ENCODE assay signal across 8 cellular contexts in genomic region chr5:69189162-69190086, GRCh38. TPM values are rescaled to one million over a fixed set of nuclear protein-coding genes. Genes with fewer than 3 reads are reported as not detected.
A peak's percentile ranks its signal among the peaks of the same experiment; 100 is the strongest.
DNase-seq lines count a peak whose midpoint lies in the region; ATAC-seq and TF ChIP-seq lines count a peak whose summit lies in the region.

CENPH (plus strand) TSS chr5:69189583; CDS start chr5:69189635, 52 bp downstream.

- H3K4me3 Mint-ChIP-seq in activated naive CD8-positive, alpha-beta T cell treated with anti-CD3 and anti-CD28 coated beads for 36 hours = peak within 1 kb of the TSS; percentile 93

- peak within 1 kb of the TSS; percentile 96 for H3K27ac Mint-ChIP-seq in activated naive CD8-positive, alpha-beta T cell treated with anti-CD3 and anti-CD28 coated beads for 36 hours

- ATAC-seq in HG02763 (IDR thresholded peaks at IDR 0.05; ENCODE audit: unreplicated experiment) = peak; percentile 97

- WGBS in ovary, 3 donors = 0 to 1% (median 1%) methylated on average over 55 of the region's 55 CpGs
- 0 to 1% methylated on average over 40 to 41 of the region's 55 CpGs for WGBS in thyroid gland, 2 donors

- no peaks in the 10 kb centered on the region for H3K9me2 ChIP-seq in SU-DHL-6 (replicated peaks; ENCODE audit: insufficient read depth, low read length)

- H3K27ac ChIP-seq in SU-DHL-6 (ENCODE audit: low read depth, low read length) (peak within 1 kb of the TSS; percentile 66), ovary (peak within 1 kb of the TSS in 1 of 2 donors; percentile 50), thyroid gland (peak within 1 kb of the TSS in 2 of 3 donors; percentile 65 to 68)

- no peaks in the 10 kb centered on the region for H3K27me3 Mint-ChIP-seq in activated naive CD8-positive, alpha-beta T cell treated with anti-CD3 and anti-CD28 coated beads for 36 hours

- TF ChIP-seq POLR2A in ovary (IDR thresholded peaks at IDR 0.05) (peak; percentile 34), thyroid gland (IDR thresholded peaks at IDR 0.05) (peak in 1 of 2 donors; percentile 32)

- H3K4me3 ChIP-seq in GM12875 (ENCODE audit: low read depth, low read length) = peak within 1 kb of the TSS; percentile 95
- H3K4me3 ChIP-seq in SU-DHL-6 (ENCODE audit: insufficient read depth, low read length, poor library complexity, severe bottlenecking) = peak within 1 kb of the TSS; percentile 85
- peak within 1 kb of the TSS; percentile 64 for H3K4me3 ChIP-seq in ovary
- peak within 1 kb of the TSS; percentile 41 to 98 (median 75) for H3K4me3 ChIP-seq in thyroid gland (replicated peaks in 1 of 3)

- H3K36me3 ChIP-seq in SU-DHL-6 (ENCODE audit: low read length) (peaks cover 8% of the 10 kb centered on the region; the same call in 1 of the 2 replicates), ovary (no peaks in the 10 kb centered on the region), thyroid gland (no peaks in the 10 kb centered on the region)

- TF ChIP-seq EP300 in ovary (IDR thresholded peaks at IDR 0.05) = no peak

- TF ChIP-seq CTCF in GM12875 (IDR thresholded peaks at IDR 0.05; ENCODE audit: borderline replicate concordance, insufficient read depth, low read depth, low read length) (no peak), SU-DHL-6 (IDR thresholded peaks at IDR 0.05; ENCODE audit: insufficient read depth, low read length, poor library complexity, severe bottlenecking) (no peak), ovary (IDR thresholded peaks at IDR 0.05) (no peak), thyroid gland (IDR thresholded peaks at IDR 0.05) (no peak)

- H3K4me2 ChIP-seq in SU-DHL-6 (ENCODE audit: low read depth, low read length, poor library complexity, severe bottlenecking) = peak within 1 kb of the TSS; percentile 90

- H2AFZ ChIP-seq in SU-DHL-6 (ENCODE audit: low read depth, low read length, severe bottlenecking) = peak within 1 kb of the TSS; percentile 96

- H3K9ac ChIP-seq in SU-DHL-6 (ENCODE audit: low read length) = peak within 1 kb of the TSS; percentile 68

- peaks cover 3% of the 10 kb centered on the region for H3K4me1 ChIP-seq in ovary (ENCODE audit: insufficient read depth)
- peaks cover 6 to 7% of the 10 kb centered on the region in 2 donors for H3K4me1 ChIP-seq in thyroid gland

- H4K20me1 ChIP-seq in SU-DHL-6 (ENCODE audit: low read depth, low read length) = no peaks in the 10 kb centered on the region

- H3K27me3 ChIP-seq in SU-DHL-6 (ENCODE audit: low read length) (no peaks in the 10 kb centered on the region), ovary (no peaks in the 10 kb centered on the region), thyroid gland (no peaks in the 10 kb centered on the region)

- no peaks in the 10 kb centered on the region for H3K9me3 Mint-ChIP-seq in activated naive CD8-positive, alpha-beta T cell treated with anti-CD3 and anti-CD28 coated beads for 36 hours

- peaks cover 2% of the 10 kb centered on the region; the same call in 1 of the 2 replicates for H3F3A ChIP-seq in SU-DHL-6 (ENCODE audit: insufficient read depth)

- no peaks in the 10 kb centered on the region for H3K9me3 ChIP-seq in SU-DHL-6 (ENCODE audit: insufficient read depth, low read length)
- H3K9me3 ChIP-seq in ovary = peaks cover 0 to 4% of the 10 kb centered on the region in 2 donors
- H3K9me3 ChIP-seq in thyroid gland = no peaks in the 10 kb centered on the region

- peaks cover 14% of the 10 kb centered on the region for H3K79me2 ChIP-seq in SU-DHL-6 (ENCODE audit: insufficient read depth, low read length)

- H3K4me1 Mint-ChIP-seq in activated naive CD8-positive, alpha-beta T cell treated with anti-CD3 and anti-CD28 coated beads for 36 hours = peaks cover 7% of the 10 kb centered on the region

- DNase-seq in NCI-H1417 (lab: John Stamatoyannopoulos, UW) (peak; percentile 86 to 96 (median 91)), head of caudate nucleus (peak; percentile 84 to 96 (median 90)), ovary (peak; percentile 85 to 92 (median 91)), thyroid gland (peak; percentile 91)
- peak; percentile 93 for DNase-seq in activated naive CD8-positive, alpha-beta T cell treated with anti-CD3 and anti-CD28 coated beads for 36 hours

- intact Hi-C loops in head of caudate nucleus (cut with DNase I) = no loop called here
- intact Hi-C loops in ovary (cut with DNase I) = no loop called here
- intact Hi-C loops in thyroid gland (cut with DNase I) = no loop called here

- H3K36me3 Mint-ChIP-seq in activated naive CD8-positive, alpha-beta T cell treated with anti-CD3 and anti-CD28 coated beads for 36 hours = peaks cover 17% of the 10 kb centered on the region

RNA-seq across cellular contexts. Expression of gene CENPH, which starts in this region (rescaled TPM):
- total RNA-seq in activated naive CD8-positive, alpha-beta T cell treated with anti-CD3 and anti-CD28 coated beads for 36 hours = 10 to 100 TPM; 81.1 to 84.9 TPM
- total RNA-seq in ovary = 1 to 10 TPM; 2.3 to 6.4 (median 4.2) TPM
- polyA plus RNA-seq in ovary = 1 to 10 TPM; 4.3 to 9.6 TPM
- total RNA-seq in thyroid gland = 1 to 10 TPM in 3 of 4 donors, under 1 TPM in 1; 0.88 to 3.4 (median 1.9) TPM

Comparison
In these comparisons a context has a peak if more than half of its experiments do, and no peak if none do; other contexts are left out.
1. RNA of gene CENPH (total RNA-seq): 81.1 to 84.9 TPM in activated naive CD8-positive, alpha-beta T cell treated with anti-CD3 and anti-CD28 coated beads for 36 hours; 2.3 to 6.4 TPM in ovary and 0.88 to 3.4 TPM in thyroid gland; every median in the first group is over 10 times any median in the second.
2. Peak in every context shown above with its lines, with median percentiles within 50 percentile points of each other: H3K4me3 ChIP-seq and DNase-seq.